ENCODE assay signal across 1 cellular context in the genomic region with DNA sequence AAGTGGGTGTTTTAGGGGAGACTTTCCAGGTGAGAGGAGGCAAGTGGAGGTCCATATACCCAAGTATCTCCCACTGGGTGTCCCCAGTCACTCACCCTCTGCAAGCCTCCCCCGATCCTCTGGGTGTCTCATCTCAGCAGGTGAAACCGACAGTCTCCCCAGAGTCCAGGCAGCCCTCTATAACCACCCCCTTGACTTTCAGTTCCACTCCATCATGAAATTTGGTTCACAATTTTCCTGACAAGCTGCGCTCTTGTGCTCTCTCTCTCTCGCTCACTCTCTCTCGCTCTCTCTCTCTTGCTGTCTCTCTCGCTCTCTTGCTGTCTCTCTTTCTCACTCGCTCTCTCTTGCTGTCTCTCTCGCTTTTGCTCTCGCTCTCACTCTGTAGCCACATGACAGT.
TF ChIP-seq lines count a peak whose summit lies in the region.

No MANE protein-coding gene starts in this region.

TF ChIP-seq in A549, 52 proteins besides CTCF, POLR2A, EP300 and RAD21 (continued from another document):
- TF ChIP-seq, protein P1, sequence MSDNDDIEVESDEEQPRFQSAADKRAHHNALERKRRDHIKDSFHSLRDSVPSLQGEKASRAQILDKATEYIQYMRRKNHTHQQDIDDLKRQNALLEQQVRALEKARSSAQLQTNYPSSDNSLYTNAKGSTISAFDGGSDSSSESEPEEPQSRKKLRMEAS (IDR thresholded peaks at IDR 0.05), result no peak
- TF ChIP-seq, protein P2, sequence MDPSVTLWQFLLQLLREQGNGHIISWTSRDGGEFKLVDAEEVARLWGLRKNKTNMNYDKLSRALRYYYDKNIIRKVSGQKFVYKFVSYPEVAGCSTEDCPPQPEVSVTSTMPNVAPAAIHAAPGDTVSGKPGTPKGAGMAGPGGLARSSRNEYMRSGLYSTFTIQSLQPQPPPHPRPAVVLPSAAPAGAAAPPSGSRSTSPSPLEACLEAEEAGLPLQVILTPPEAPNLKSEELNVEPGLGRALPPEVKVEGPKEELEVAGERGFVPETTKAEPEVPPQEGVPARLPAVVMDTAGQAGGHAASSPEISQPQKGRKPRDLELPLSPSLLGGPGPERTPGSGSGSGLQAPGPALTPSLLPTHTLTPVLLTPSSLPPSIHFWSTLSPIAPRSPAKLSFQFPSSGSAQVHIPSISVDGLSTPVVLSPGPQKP (IDR thresholded peaks at IDR 0.05; ENCODE audit: low read depth, low read length), result no peak
